ENCODE assay signal across 17 cellular contexts in the genomic region with DNA sequence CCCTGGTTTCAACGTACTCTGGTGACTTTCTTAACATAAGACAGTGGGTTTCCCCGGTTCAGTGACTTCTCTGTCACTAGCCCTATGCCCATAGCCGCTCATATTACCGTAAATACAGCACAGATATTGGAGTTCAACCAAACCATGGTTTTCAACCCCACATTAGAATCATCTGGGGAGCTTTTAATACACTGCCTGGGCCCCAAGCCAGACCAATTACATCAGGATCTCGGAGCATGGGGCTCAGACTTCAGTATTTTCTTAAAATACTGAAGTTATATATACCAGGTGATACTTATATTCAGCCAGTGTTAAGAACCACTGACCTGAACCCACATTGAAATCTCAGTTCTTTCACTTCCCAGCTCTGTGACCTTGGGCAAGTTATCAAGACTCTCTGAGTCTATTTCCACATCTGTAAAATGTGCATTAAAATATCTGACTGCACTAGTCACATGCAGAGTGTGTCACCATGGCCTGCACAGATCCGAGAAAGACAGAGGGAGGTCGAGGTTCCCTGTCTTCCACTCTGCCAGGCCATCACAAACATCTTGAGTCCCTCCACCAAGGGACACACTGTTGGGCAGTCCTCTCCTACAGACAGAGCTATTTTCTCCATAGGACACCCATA. TPM values are rescaled to one million over a fixed set of nuclear protein-coding genes. Genes with fewer than 3 reads are reported as not detected.
DNase-seq lines count a peak whose midpoint lies in the region; TF ChIP-seq lines count a peak whose summit lies in the region.
"Had no signal": no experiment of that assay in that cellular context is flagged by ENCODE, and none has a peak within 500 bp of the region (broad histone marks: within the 10 kb centered on the region; RNA-seq: fewer than 3 reads in every experiment).

No MANE protein-coding gene starts in this region.

- H3K9ac ChIP-seq in adipocyte (ENCODE audit: low read length), result no peak overlapping the region

- DNase-seq in GM03348 (ENCODE audit: low spot score) (peak; percentile 43), adipocyte (ENCODE audit: low read depth) (peak; percentile 55), foreskin fibroblast (peak; percentile 36 to 71), testis (peak; percentile 26), NCI-H2107 (lab: John Stamatoyannopoulos, UW) (no peak), medulla oblongata (ENCODE audit: extremely low spot score) (no peak), erythroblast (lab: John Stamatoyannopoulos, UW) (no peak)
- DNase-seq: COR-L47, KG1, NCI-H1105, NCI-H187, NCI-H446 treated with DMSO at 0.1 percent for 48 hours, NCI-H748 treated with DMSO at 0.1 percent for 48 hours, Peyer's patch, Right ventricle myocardium superior had no signal

- H3K4me3 ChIP-seq in adipocyte (ENCODE audit: low read length) (no peak overlapping the region), foreskin fibroblast (ENCODE audit: low read depth in 1 of 2, low read length in 2 of 2) (no peak overlapping the region), testis (no peak overlapping the region)
- H3K4me3 ChIP-seq: GM23338, Peyer's patch had no signal

- H3K9me3 ChIP-seq in adipocyte (ENCODE audit: control insufficient read depth, low read length), result no peaks in the 10 kb centered on the region
- H3K9me3 ChIP-seq in testis, result no peaks in the 10 kb centered on the region
- H3K9me3 ChIP-seq: Peyer's patch had no signal

- 64 to 67% methylated on average over 7 of the region's 7 CpGs for WGBS in testis, 2 donors

- TF ChIP-seq CTCF in foreskin fibroblast (IDR thresholded peaks at IDR 0.05; ENCODE audit: low read depth, low read length) (no peak), testis (IDR thresholded peaks at IDR 0.05) (no peak)

- no peak overlapping the region for H3K27ac ChIP-seq in testis
- H3K27ac ChIP-seq: C4-2B, Peyer's patch had no signal

- no peaks in the 10 kb centered on the region for H3K27me3 ChIP-seq in adipocyte (replicated peaks; ENCODE audit: control insufficient read depth, insufficient read depth, low read length)
- no peaks in the 10 kb centered on the region for H3K27me3 ChIP-seq in testis
- H3K27me3 ChIP-seq: Peyer's patch had no signal

- H3K36me3 ChIP-seq in adipocyte (ENCODE audit: control insufficient read depth, insufficient read depth, low read length, severe bottlenecking) (no peaks in the 10 kb centered on the region), testis (ENCODE audit: low read depth, missing control alignments) (no peaks in the 10 kb centered on the region)
- H3K36me3 ChIP-seq: Peyer's patch had no signal

- TF ChIP-seq POLR2A in testis (IDR thresholded peaks at IDR 0.05), result no peak
- TF ChIP-seq POLR2A in erythroblast (IDR thresholded peaks at IDR 0.05; ENCODE audit: low read length), result no peak

- intact Hi-C loops in testis (cut with DNase I; ENCODE audit: low total_unique reads), result no loop called here

- H3K4me1 ChIP-seq in adipocyte (ENCODE audit: control insufficient read depth, insufficient read depth, low read length) (peaks cover 19% of the 10 kb centered on the region), testis (no peaks in the 10 kb centered on the region)
- H3K4me1 ChIP-seq: Peyer's patch had no signal

RNA-seq across cellular contexts. Expression of gene IPO5, which starts 32.2 kb away (rescaled TPM):
- 100 to 1,000 TPM; 231 to 323 TPM for total RNA-seq in testis
- polyA plus RNA-seq in testis (ENCODE audit: insufficient read depth, low read depth, low replicate concordance), result 465 TPM

Comparison
In these comparisons a context has a peak if more than half of its experiments do, and no peak if none do; other contexts are left out.
1. DNase-seq: peak in GM03348 (single experiment), adipocyte (single experiment), foreskin fibroblast (2 of 2) and testis (single experiment); none in NCI-H2107 (single experiment), medulla oblongata (single experiment) and erythroblast (0 of 2).